Comparison of ENCODE assay signal across 8 cellular contexts in genomic region chr17:8138366-8138671, GRCh38. TPM values are rescaled to one million over a fixed set of nuclear protein-coding genes. Genes with fewer than 3 reads are reported as not detected.
A peak's percentile ranks its signal among the peaks of the same experiment; 100 is the strongest.
DNase-seq lines count a peak whose midpoint lies in the region; ATAC-seq and TF ChIP-seq lines count a peak whose summit lies in the region.

No MANE protein-coding gene starts in this region.

- no peak for TF ChIP-seq POLR2A in gastrocnemius medialis (IDR thresholded peaks at IDR 0.05)

- H3K27me3 ChIP-seq in NT2/D1 (ENCODE audit: insufficient read depth, insufficient read length) (peaks cover 6% of the 10 kb centered on the region), gastrocnemius medialis (no peaks in the 10 kb centered on the region)

- H3K4me3 ChIP-seq in GM12875 (ENCODE audit: low read depth, low read length) (peak overlapping the region; percentile 18), NT2/D1 (ENCODE audit: insufficient read length, low read depth) (peak overlapping the region; percentile 33), fibroblast of pulmonary artery (replicated peaks; ENCODE audit: low read depth, low read length) (peak overlapping the region; percentile 39), gastrocnemius medialis (peak overlapping the region in 1 of 4 donors; percentile 2)

- no peak for ATAC-seq in gastrocnemius medialis

- TF ChIP-seq CTCF in GM12875 (IDR thresholded peaks at IDR 0.05; ENCODE audit: borderline replicate concordance, insufficient read depth, low read depth, low read length) (no peak), fibroblast of pulmonary artery (IDR thresholded peaks at IDR 0.05; ENCODE audit: low read length, missing control alignments) (no peak), gastrocnemius medialis (IDR thresholded peaks at IDR 0.05 in 4 of 5, conservative IDR thresholded peaks at IDR 0.05 in 1 of 5) (no peak), GM10266 (IDR thresholded peaks at IDR 0.05; ENCODE audit: control insufficient read depth, insufficient read depth, low read depth, missing control alignments) (no peak)

- H3K4me1 ChIP-seq in NT2/D1 (ENCODE audit: insufficient read depth, insufficient read length) (peaks cover 4% of the 10 kb centered on the region), gastrocnemius medialis (peaks cover 29 to 42% of the 10 kb centered on the region in 2 donors)

- no peak for DNase-seq in NT2/D1 (ENCODE audit: low read depth, low spot score)
- no peak for DNase-seq in fibroblast of pulmonary artery (ENCODE audit: low read depth)
- no peak for DNase-seq in gastrocnemius medialis
- DNase-seq in NCI-H2227 treated with DMSO at 0.1 percent for 48 hours (lab: John Stamatoyannopoulos, UW): no peak
- DNase-seq in mesenteric fat pad (ENCODE audit: low spot score): no peak
- no peak for DNase-seq in Ammon's horn (ENCODE audit: low spot score)
- no peak for DNase-seq in GM10266 (ENCODE audit: extremely low spot score)

- H3K9me3 ChIP-seq in NT2/D1 (ENCODE audit: insufficient read depth, low read length) (no peaks in the 10 kb centered on the region), gastrocnemius medialis (no peaks in the 10 kb centered on the region)

- H3K27ac ChIP-seq in gastrocnemius medialis: peak overlapping the region; percentile 84 to 100 (median 100)

- H3K36me3 ChIP-seq in NT2/D1 (ENCODE audit: insufficient read depth, insufficient read length, low read length) (peaks cover 31% of the 10 kb centered on the region), gastrocnemius medialis (peaks cover 3 to 39% of the 10 kb centered on the region in 2 donors)

- H3K9ac ChIP-seq in NT2/D1 (ENCODE audit: insufficient read length, low read depth): peak overlapping the region; percentile 15

- intact Hi-C loops in gastrocnemius medialis (cut with DNase I; ENCODE audit: low total_unique reads): no loop called here

- in situ Hi-C loops in gastrocnemius medialis (cut with MboI; ENCODE audit: low sequenced_read_pairs in 4 of 4): no loop called here

RNA-seq across cellular contexts. Expression of gene PER1, which starts 13.9 kb away (rescaled TPM):
- total RNA-seq in gastrocnemius medialis (100 to 1,000 TPM; 105 to 263 (median 164) TPM), mesenteric fat pad (316 TPM)

RNA-seq across cellular contexts. Expression of gene HES7, which starts 14.4 kb away (rescaled TPM):
- not detected for total RNA-seq in gastrocnemius medialis
- not detected for total RNA-seq in mesenteric fat pad

RNA-seq across cellular contexts. Expression of gene ALOXE3, which starts 20.0 kb away (rescaled TPM):
- not detected for total RNA-seq in gastrocnemius medialis
- total RNA-seq in mesenteric fat pad: not detected

RNA-seq across cellular contexts. Expression of gene VAMP2, which starts 24.4 kb away (rescaled TPM):
- 10 to 100 TPM; 10.9 to 37.0 (median 25.7) TPM for total RNA-seq in gastrocnemius medialis
- 52.4 TPM for total RNA-seq in mesenteric fat pad

RNA-seq across cellular contexts. Expression of gene TMEM107, which starts 37.9 kb away (rescaled TPM):
- 1 to 10 TPM in 3 of 4 donors, under 1 TPM in 1; 0.75 to 5.7 (median 3.1) TPM for total RNA-seq in gastrocnemius medialis
- total RNA-seq in mesenteric fat pad: 16.3 TPM
